Comparison of ENCODE assay signal across 20 cellular contexts in the genomic region with DNA sequence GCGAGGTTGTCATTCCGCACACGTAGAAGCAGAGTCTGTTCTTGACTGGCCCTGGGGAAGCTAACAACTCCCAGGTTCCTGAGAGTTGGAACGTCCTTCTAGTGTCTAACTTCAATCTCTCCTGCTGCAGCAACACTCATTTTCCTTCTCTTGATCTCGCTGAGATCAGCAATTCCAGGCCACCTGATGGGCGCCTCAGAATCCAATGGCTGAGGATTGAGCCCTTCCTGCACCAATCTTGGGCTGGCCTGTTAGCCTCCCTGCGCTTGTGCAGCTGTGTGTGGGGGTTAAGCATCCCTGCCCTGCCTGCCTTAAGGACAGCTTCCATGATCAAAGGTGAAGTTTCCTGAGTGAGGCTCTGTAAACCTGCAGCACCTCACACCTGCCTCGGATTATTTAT.
"Had no signal": no experiment of that assay in that cellular context is flagged by ENCODE, and none has a peak within 500 bp of the region (broad histone marks: within the 10 kb centered on the region; RNA-seq: fewer than 3 reads in every experiment).

No MANE protein-coding gene starts in this region.

- H3K36me3 Mint-ChIP-seq: activated naive CD4-positive, alpha-beta T cell treated with anti-CD3 and anti-CD28 coated beads, Interleukin-2, amount 10 ng/mL, durations not matched to agents 7 days and 5 days had no signal

- H2AFZ ChIP-seq: hepatocyte had no signal

- H3K4me3 Mint-ChIP-seq: activated B cell treated with CpG ODN at 0.5 μM for 24 hours; activated CD4-positive, alpha-beta T cell treated with anti-CD3 and anti-CD28 coated beads, Interleukin-2, amount 10 ng/mL, durations not matched to agents 24 days and 14 days; activated CD8-positive, alpha-beta T cell treated with anti-CD3 and anti-CD28 coated beads for 36 hours; activated naive CD4-positive, alpha-beta T cell treated with anti-CD3 and anti-CD28 coated beads, Interleukin-2, amount 10 ng/mL, durations not matched to agents 7 days and 5 days; activated T-helper 17 cell treated with anti-CD3 and anti-CD28 coated beads, Interleukin-2, amount 50 U/mL, for 72 hours; naive thymus-derived CD8-positive, alpha-beta T cell; T-helper 2 cell treated with Interferon-gamma antibody and Interleukin-4, amounts not matched to agents 5 μg/mL and 100 μg/mL, for 36 hours had no signal

- H3K9me3 ChIP-seq: esophagus squamous epithelium, lower lobe of right lung, tibial nerve had no signal

- H3K4me1 Mint-ChIP-seq: activated naive CD4-positive, alpha-beta T cell treated with anti-CD3 and anti-CD28 coated beads, Interleukin-2, amount 10 ng/mL, durations not matched to agents 7 days and 5 days; activated T-helper 17 cell treated with anti-CD3 and anti-CD28 coated beads, Interleukin-2, amount 50 U/mL, for 72 hours had no signal

- H3K27me3 Mint-ChIP-seq: activated T-helper 17 cell treated with anti-CD3 and anti-CD28 coated beads, Interleukin-2, amount 50 U/mL, for 72 hours had no signal

- H3K36me3 ChIP-seq: esophagus squamous epithelium, lower lobe of right lung, tibial nerve had no signal

- ATAC-seq: activated CD8-positive, alpha-beta T cell treated with anti-CD3 and anti-CD28 coated beads for 36 hours; activated T-helper 17 cell treated with anti-CD3 and anti-CD28 coated beads, Interleukin-2, amount 50 U/mL, for 72 hours; left colon; lower lobe of right lung; naive thymus-derived CD8-positive, alpha-beta T cell had no signal

- DNase-seq: activated B cell treated with CpG ODN at 0.5 μM for 24 hours; activated CD4-positive, alpha-beta T cell treated with anti-CD3 and anti-CD28 coated beads, Interleukin-2, amount 10 ng/mL, durations not matched to agents 24 days and 14 days; activated CD8-positive, alpha-beta T cell treated with anti-CD3 and anti-CD28 coated beads for 36 hours; activated naive CD4-positive, alpha-beta T cell treated with anti-CD3 and anti-CD28 coated beads, Interleukin-2, amount 10 ng/mL, durations not matched to agents 7 days and 5 days; activated T-cell treated with anti-CD3 and anti-CD28 coated beads, Interleukin-2, amount 50 U/mL, for 1 hour; dermis blood vessel endothelial cell; effector memory CD4-positive, alpha-beta T cell; esophagus squamous epithelium; left colon; lower lobe of right lung; stimulated activated CD4-positive, alpha-beta T cell treated with anti-CD3 and anti-CD28 coated beads, Interleukin-2, amount 100 ng/mL, for 24 hours; stimulated activated naive CD4-positive, alpha-beta T cell treated with Interleukin-2 at 50 U/mL for 16 hours; SW 1271 had no signal

- H3K4me3 ChIP-seq: esophagus squamous epithelium, hepatocyte, lower lobe of right lung, tibial nerve had no signal

- H3K27me3 ChIP-seq: hepatocyte, tibial nerve had no signal

- H3K4me2 ChIP-seq: hepatocyte had no signal

- FAIRE-seq: islet of Langerhans, urothelium cell line had no signal

- H3K9me3 Mint-ChIP-seq: activated B cell treated with CpG ODN at 0.5 μM for 24 hours; activated CD4-positive, alpha-beta T cell treated with anti-CD3 and anti-CD28 coated beads, Interleukin-2, amount 10 ng/mL, durations not matched to agents 24 days and 14 days; activated CD8-positive, alpha-beta T cell treated with anti-CD3 and anti-CD28 coated beads for 36 hours; activated naive CD4-positive, alpha-beta T cell treated with anti-CD3 and anti-CD28 coated beads, Interleukin-2, amount 10 ng/mL, durations not matched to agents 7 days and 5 days; activated T-helper 17 cell treated with anti-CD3 and anti-CD28 coated beads, Interleukin-2, amount 50 U/mL, for 72 hours; naive thymus-derived CD8-positive, alpha-beta T cell; T-helper 2 cell treated with Interferon-gamma antibody and Interleukin-4, amounts not matched to agents 5 μg/mL and 100 μg/mL, for 36 hours had no signal

- H3K27ac Mint-ChIP-seq: activated B cell treated with CpG ODN at 0.5 μM for 24 hours; activated CD4-positive, alpha-beta T cell treated with anti-CD3 and anti-CD28 coated beads, Interleukin-2, amount 10 ng/mL, durations not matched to agents 24 days and 14 days; activated CD8-positive, alpha-beta T cell treated with anti-CD3 and anti-CD28 coated beads for 36 hours; activated naive CD4-positive, alpha-beta T cell treated with anti-CD3 and anti-CD28 coated beads, Interleukin-2, amount 10 ng/mL, durations not matched to agents 7 days and 5 days; activated T-helper 17 cell treated with anti-CD3 and anti-CD28 coated beads, Interleukin-2, amount 50 U/mL, for 72 hours; T-helper 2 cell treated with Interferon-gamma antibody and Interleukin-4, amounts not matched to agents 5 μg/mL and 100 μg/mL, for 36 hours had no signal

- H3K79me2 ChIP-seq: hepatocyte had no signal

- H3K27ac ChIP-seq: hepatocyte, lower lobe of right lung, tibial nerve had no signal
